13 cellular contexts compared by ENCODE assay signal in the genomic region with DNA sequence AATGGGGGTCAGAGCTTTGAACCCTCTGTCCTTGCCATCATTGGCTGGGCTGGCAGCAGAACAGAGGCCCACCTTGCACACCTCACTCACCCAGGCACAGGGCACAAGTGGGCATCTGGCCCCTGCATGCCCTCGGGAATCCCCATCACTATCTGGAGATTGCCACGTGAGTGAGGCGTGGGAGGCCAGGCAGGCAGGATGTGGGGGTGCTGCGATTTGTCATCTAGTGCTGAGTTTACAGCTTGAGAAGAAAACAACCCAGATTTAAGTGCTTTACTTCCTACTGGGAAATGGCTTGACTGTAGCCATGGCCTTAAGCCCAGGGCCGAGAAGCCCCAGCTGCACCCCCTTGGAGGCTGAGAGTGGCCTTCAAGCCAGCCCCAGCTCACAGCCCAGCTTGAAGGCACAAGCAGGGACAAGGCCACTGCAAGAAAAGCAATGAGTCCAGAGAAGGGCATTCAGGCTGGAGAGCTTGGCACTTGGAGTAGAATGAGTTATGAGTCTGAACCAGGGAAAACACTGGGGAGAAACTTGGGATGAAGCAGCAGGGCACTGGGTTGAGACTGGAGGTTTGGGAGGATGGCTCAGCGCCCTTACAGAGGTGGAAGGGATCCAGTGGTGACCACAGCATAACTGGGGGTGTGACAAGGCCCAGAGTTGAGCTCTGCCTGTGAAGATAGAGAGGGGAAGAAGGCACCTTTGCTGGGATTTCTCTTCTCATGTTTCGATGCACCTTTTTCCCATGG.
DNase-seq lines count a peak whose midpoint lies in the region; ATAC-seq and TF ChIP-seq lines count a peak whose summit lies in the region.
"Had no signal": no experiment of that assay in that cellular context is flagged by ENCODE, and none has a peak within 500 bp of the region (broad histone marks: within the 10 kb centered on the region; RNA-seq: fewer than 3 reads in every experiment).

No MANE protein-coding gene starts in this region.

- no peaks in the 10 kb centered on the region for H4K20me1 ChIP-seq in hepatocyte (ENCODE audit: insufficient read depth, poor library complexity, severe bottlenecking)

- H3K9me3 ChIP-seq in MG63 (no peaks in the 10 kb centered on the region), hepatocyte (ENCODE audit: low read depth) (no peaks in the 10 kb centered on the region)

- H3K9me2 ChIP-seq in hepatocyte (replicated peaks; ENCODE audit: insufficient read depth), result no peaks in the 10 kb centered on the region

- H3K4me1 ChIP-seq in hepatocyte (ENCODE audit: insufficient read depth), result peaks cover 28% of the 10 kb centered on the region

- no peak for TF ChIP-seq CTCF in hepatocyte (IDR thresholded peaks at IDR 0.05; ENCODE audit: poor library complexity)

- H3K27me3 ChIP-seq in MG63 (no peaks in the 10 kb centered on the region), hepatocyte (no peaks in the 10 kb centered on the region)
- H3K27me3 ChIP-seq: dorsolateral prefrontal cortex had no signal

- ATAC-seq in GM18858 (IDR thresholded peaks at IDR 0.05; ENCODE audit: unreplicated experiment), result peak; percentile 54

- WGBS in hepatocyte (ENCODE audit: low lambda C conversion rate, missing lambda C conversion rate), result 72% methylated on average over 7 of the region's 7 CpGs

- H3K4me3 ChIP-seq in MG63, result no peak overlapping the region
- H3K4me3 ChIP-seq in hepatocyte, result no peak overlapping the region
- H3K4me3 ChIP-seq: dorsolateral prefrontal cortex had no signal

- no peak overlapping the region for H3K4me2 ChIP-seq in hepatocyte

- no peak overlapping the region for H3K27ac ChIP-seq in hepatocyte
- H3K27ac ChIP-seq: C4-2B, dorsolateral prefrontal cortex had no signal

- H2AFZ ChIP-seq in hepatocyte, result no peak overlapping the region

- H3K36me3 ChIP-seq in MG63 (no peaks in the 10 kb centered on the region), hepatocyte (replicated peaks; ENCODE audit: insufficient read depth, low read depth) (no peaks in the 10 kb centered on the region)

- H3K79me2 ChIP-seq in hepatocyte, result no peaks in the 10 kb centered on the region

- DNase-seq in AG08396 (ENCODE audit: low spot score), result peak; percentile 17
- peak; percentile 79 for DNase-seq in MG63
- peak; percentile 32 for DNase-seq in kidney glomerular epithelial cell (lab: John Stamatoyannopoulos, UW)
- no peak for DNase-seq in DMS53 treated with DMSO at 0.1 percent for 48 hours (lab: John Stamatoyannopoulos, UW; ENCODE audit: unreplicated experiment)
- no peak for DNase-seq in hepatocyte (ENCODE audit: low spot score)
- DNase-seq in NCI-H1105 (lab: John Stamatoyannopoulos, UW), result no peak
- DNase-seq in effector CD8-positive, alpha-beta T cell (lab: John Stamatoyannopoulos, UW), result no peak
- DNase-seq: dorsolateral prefrontal cortex, HCEC 1CT, naive B cell, NCI-H1694 treated with DMSO at 0.1 percent for 48 hours had no signal

Comparison
In these comparisons a context has a peak if more than half of its experiments do, and no peak if none do; other contexts are left out.
1. DNase-seq: peak in AG08396 (single experiment), MG63 (single experiment) and kidney glomerular epithelial cell (single experiment); none in DMS53 treated with DMSO at 0.1 percent for 48 hours (single experiment), hepatocyte (single experiment), NCI-H1105 (single experiment) and effector CD8-positive, alpha-beta T cell (single experiment).